In genomic region chr10:7445474-7446135, GRCh38 we compare ENCODE assay signal across 13 cellular contexts. TPM values are rescaled to one million over a fixed set of nuclear protein-coding genes. Genes with fewer than 3 reads are reported as not detected.
DNase-seq lines count a peak whose midpoint lies in the region; ATAC-seq and TF ChIP-seq lines count a peak whose summit lies in the region.
"Had no signal": no experiment of that assay in that cellular context is flagged by ENCODE, and none has a peak within 500 bp of the region (broad histone marks: within the 10 kb centered on the region; RNA-seq: fewer than 3 reads in every experiment).

No MANE protein-coding gene starts in this region.

- intact Hi-C loops in MCF 10A (cut with micrococcal nuclease): no loop called here

- H3K27me3 Mint-ChIP-seq in MCF 10A (ENCODE audit: insufficient read depth, unreplicated experiment): no peaks in the 10 kb centered on the region
- peaks cover 6% of the 10 kb centered on the region for H3K27me3 Mint-ChIP-seq in chondrocyte (ENCODE audit: low read depth)
- H3K27me3 Mint-ChIP-seq: activated CD8-positive, alpha-beta memory T cell treated with anti-CD3 and anti-CD28 coated beads, Interleukin-2, amount 10 ng/mL, durations not matched to agents 7 days and 5 days had no signal

- TF ChIP-seq CTCF in MCF 10A (IDR thresholded peaks at IDR 0.05; ENCODE audit: unreplicated experiment): no peak
- TF ChIP-seq CTCF in chondrocyte (IDR thresholded peaks at IDR 0.05): no peak

- no peaks in the 10 kb centered on the region for H3K9me3 Mint-ChIP-seq in MCF 10A (ENCODE audit: unreplicated experiment)
- H3K9me3 Mint-ChIP-seq in chondrocyte (ENCODE audit: low read depth): peaks cover 18% of the 10 kb centered on the region

- H3K4me1 Mint-ChIP-seq in MCF 10A (ENCODE audit: insufficient read depth, unreplicated experiment) (no peaks in the 10 kb centered on the region), chondrocyte (ENCODE audit: low read depth) (no peaks in the 10 kb centered on the region)
- H3K4me1 Mint-ChIP-seq: activated CD8-positive, alpha-beta memory T cell treated with anti-CD3 and anti-CD28 coated beads, Interleukin-2, amount 10 ng/mL, durations not matched to agents 7 days and 5 days had no signal

- no TSS peak for BruUV-seq in MCF 10A (replicated peaks; lab: Mats Ljungman, UMichigan)

- CTCF ChIA-PET in MCF 10A (lab: Yijun Ruan, JAX): interaction anchor here (0.6 kb wide), 1 partner anchor 1857 kb away, joined by 3 read pairs; no protein-coding TSS in a partner anchor

- no peak overlapping the region for H3K27ac Mint-ChIP-seq in MCF 10A (ENCODE audit: low read depth, unreplicated experiment)
- no peak overlapping the region for H3K27ac Mint-ChIP-seq in chondrocyte (ENCODE audit: unreplicated experiment)
- H3K27ac Mint-ChIP-seq: activated CD8-positive, alpha-beta memory T cell treated with anti-CD3 and anti-CD28 coated beads, Interleukin-2, amount 10 ng/mL, durations not matched to agents 7 days and 5 days; HFFc6 had no signal

- H3K36me3 Mint-ChIP-seq in MCF 10A (ENCODE audit: insufficient read depth, unreplicated experiment): no peaks in the 10 kb centered on the region
- H3K36me3 Mint-ChIP-seq in chondrocyte (ENCODE audit: low read depth): no peaks in the 10 kb centered on the region

- H3K4me3 Mint-ChIP-seq in MCF 10A (ENCODE audit: unreplicated experiment): no peak overlapping the region
- no peak overlapping the region for H3K4me3 Mint-ChIP-seq in chondrocyte (ENCODE audit: unreplicated experiment)
- H3K4me3 Mint-ChIP-seq: activated CD8-positive, alpha-beta memory T cell treated with anti-CD3 and anti-CD28 coated beads, Interleukin-2, amount 10 ng/mL, durations not matched to agents 7 days and 5 days; HFFc6 had no signal

- POLR2A ChIA-PET in MCF 10A (lab: Yijun Ruan, JAX): no interaction called here

- ATAC-seq in GM18858 (IDR thresholded peaks at IDR 0.05; ENCODE audit: unreplicated experiment) (peak; percentile 79), GM21737 (IDR thresholded peaks at IDR 0.05; ENCODE audit: unreplicated experiment) (peak; percentile 63), HG03520 (IDR thresholded peaks at IDR 0.05; ENCODE audit: unreplicated experiment) (peak; percentile 70)
- ATAC-seq: activated CD8-positive, alpha-beta memory T cell treated with anti-CD3 and anti-CD28 coated beads, Interleukin-2, amount 10 ng/mL, durations not matched to agents 7 days and 5 days; heart right ventricle had no signal

- peak; percentile 53 for DNase-seq in midbrain (lab: John Stamatoyannopoulos, UW)
- no peak for DNase-seq in MCF 10A (ENCODE audit: unreplicated experiment)
- DNase-seq in SHP77 (lab: John Stamatoyannopoulos, UW): no peak
- DNase-seq in chondrocyte (ENCODE audit: low spot score): no peak
- DNase-seq in islet precursor cell: no peak
- DNase-seq: activated CD8-positive, alpha-beta memory T cell treated with anti-CD3 and anti-CD28 coated beads, Interleukin-2, amount 10 ng/mL, durations not matched to agents 7 days and 5 days; DMS79; heart right ventricle; HFFc6; NCI-H2029 had no signal

RNA-seq across cellular contexts. Expression of gene SFMBT2, which starts 34.8 kb away (rescaled TPM):
- total RNA-seq in MCF 10A (2022) (5.8 and 7.4 TPM in 2 replicates), chondrocyte (1.8 to 2.0 TPM (median 1.9 TPM) in 3 replicates)
